In the genomic region with DNA sequence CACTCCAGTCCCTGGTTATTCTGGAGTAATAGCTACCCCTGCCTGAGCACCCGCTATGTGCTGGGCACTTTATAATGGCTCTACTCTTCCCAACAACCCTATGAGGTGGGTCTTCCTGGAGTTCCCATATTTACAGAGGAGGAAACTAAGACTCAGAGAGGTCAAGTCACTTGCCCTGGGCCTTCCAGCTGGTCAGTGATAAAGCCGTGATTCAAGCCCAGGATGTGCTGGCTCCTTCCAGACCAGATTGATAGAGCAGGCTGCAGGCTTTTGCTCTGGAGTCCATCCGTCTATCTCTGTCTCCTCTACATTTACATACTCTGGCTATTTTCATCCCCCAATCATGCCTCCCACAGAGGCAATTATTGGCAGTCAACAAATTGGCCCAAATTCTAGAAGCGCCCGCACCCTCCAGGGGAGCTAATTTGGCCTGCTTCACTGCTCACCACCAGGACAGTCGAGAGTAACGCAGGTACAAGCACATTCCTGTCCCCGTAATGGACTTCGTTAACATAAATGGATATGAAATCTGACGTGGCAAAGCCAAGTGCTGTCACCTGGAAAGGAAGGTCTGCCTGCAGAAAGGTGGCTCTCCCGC, we compare ENCODE assay signal across 16 cellular contexts.
"Had no signal": no experiment of that assay in that cellular context is flagged by ENCODE, and none has a peak within 500 bp of the region (broad histone marks: within the 10 kb centered on the region; RNA-seq: fewer than 3 reads in every experiment).

No MANE protein-coding gene starts in this region.

- H3K27me3 Mint-ChIP-seq: dendritic cell treated with granulocyte-macrophage colony-stimulating factor and Interleukin-4, amounts not matched to agents 40 ng/mL and 50 ng/mL, for 4 days; effector memory CD8-positive, alpha-beta T cell had no signal

- H3K27ac Mint-ChIP-seq: activated CD4-positive, alpha-beta memory T cell treated with anti-CD3 and anti-CD28 coated beads, Interleukin-2, amount 10 ng/mL, durations not matched to agents 7 days and 5 days; dendritic cell treated with granulocyte-macrophage colony-stimulating factor and Interleukin-4, amounts not matched to agents 40 ng/mL and 50 ng/mL, for 4 days; natural killer cell had no signal

- H3K27ac ChIP-seq: hepatocyte, lower lobe of right lung, psoas muscle, sigmoid colon had no signal

- ATAC-seq: effector memory CD8-positive, alpha-beta T cell; lower lobe of right lung; natural killer cell; psoas muscle had no signal

- H3K4me2 ChIP-seq: hepatocyte had no signal

- H3K4me3 ChIP-seq: hepatocyte, lower lobe of right lung, psoas muscle, sigmoid colon had no signal

- H3K4me3 Mint-ChIP-seq: activated CD4-positive, alpha-beta memory T cell treated with anti-CD3 and anti-CD28 coated beads, Interleukin-2, amount 10 ng/mL, durations not matched to agents 7 days and 5 days; dendritic cell treated with granulocyte-macrophage colony-stimulating factor and Interleukin-4, amounts not matched to agents 40 ng/mL and 50 ng/mL, for 4 days; effector memory CD8-positive, alpha-beta T cell; natural killer cell had no signal

- H3K27me3 ChIP-seq: hepatocyte, sigmoid colon had no signal

- DNase-seq: activated CD4-positive, alpha-beta memory T cell treated with anti-CD3 and anti-CD28 coated beads, Interleukin-2, amount 10 ng/mL, durations not matched to agents 7 days and 5 days; activated T-cell treated with anti-CD3 and anti-CD28 coated beads, Interleukin-2, amount 50 U/mL, for 48 hours; central memory CD4-positive, alpha-beta T cell; effector memory CD8-positive, alpha-beta T cell; kidney glomerular epithelial cell; lower lobe of right lung; natural killer cell; occipital lobe; psoas muscle; sigmoid colon; stimulated activated CD4-positive, alpha-beta T cell treated with anti-CD3 and anti-CD28 coated beads, Interleukin-12 subunit alpha, Interleukin-12 subunit beta, amount 100 ng/mL, for 4 hours; stimulated activated naive CD4-positive, alpha-beta T cell; T-helper 9 cell; trophoblast cell had no signal

- H3K9me3 ChIP-seq: lower lobe of right lung, psoas muscle, sigmoid colon had no signal

- H3K4me1 ChIP-seq: psoas muscle had no signal

- H3K36me3 Mint-ChIP-seq: natural killer cell had no signal

- H3K9me3 Mint-ChIP-seq: activated CD4-positive, alpha-beta memory T cell treated with anti-CD3 and anti-CD28 coated beads, Interleukin-2, amount 10 ng/mL, durations not matched to agents 7 days and 5 days; dendritic cell treated with granulocyte-macrophage colony-stimulating factor and Interleukin-4, amounts not matched to agents 40 ng/mL and 50 ng/mL, for 4 days; effector memory CD8-positive, alpha-beta T cell; natural killer cell had no signal

- H3K4me1 Mint-ChIP-seq: activated CD4-positive, alpha-beta memory T cell treated with anti-CD3 and anti-CD28 coated beads, Interleukin-2, amount 10 ng/mL, durations not matched to agents 7 days and 5 days had no signal
